8 cellular contexts compared by ENCODE assay signal in the genomic region with DNA sequence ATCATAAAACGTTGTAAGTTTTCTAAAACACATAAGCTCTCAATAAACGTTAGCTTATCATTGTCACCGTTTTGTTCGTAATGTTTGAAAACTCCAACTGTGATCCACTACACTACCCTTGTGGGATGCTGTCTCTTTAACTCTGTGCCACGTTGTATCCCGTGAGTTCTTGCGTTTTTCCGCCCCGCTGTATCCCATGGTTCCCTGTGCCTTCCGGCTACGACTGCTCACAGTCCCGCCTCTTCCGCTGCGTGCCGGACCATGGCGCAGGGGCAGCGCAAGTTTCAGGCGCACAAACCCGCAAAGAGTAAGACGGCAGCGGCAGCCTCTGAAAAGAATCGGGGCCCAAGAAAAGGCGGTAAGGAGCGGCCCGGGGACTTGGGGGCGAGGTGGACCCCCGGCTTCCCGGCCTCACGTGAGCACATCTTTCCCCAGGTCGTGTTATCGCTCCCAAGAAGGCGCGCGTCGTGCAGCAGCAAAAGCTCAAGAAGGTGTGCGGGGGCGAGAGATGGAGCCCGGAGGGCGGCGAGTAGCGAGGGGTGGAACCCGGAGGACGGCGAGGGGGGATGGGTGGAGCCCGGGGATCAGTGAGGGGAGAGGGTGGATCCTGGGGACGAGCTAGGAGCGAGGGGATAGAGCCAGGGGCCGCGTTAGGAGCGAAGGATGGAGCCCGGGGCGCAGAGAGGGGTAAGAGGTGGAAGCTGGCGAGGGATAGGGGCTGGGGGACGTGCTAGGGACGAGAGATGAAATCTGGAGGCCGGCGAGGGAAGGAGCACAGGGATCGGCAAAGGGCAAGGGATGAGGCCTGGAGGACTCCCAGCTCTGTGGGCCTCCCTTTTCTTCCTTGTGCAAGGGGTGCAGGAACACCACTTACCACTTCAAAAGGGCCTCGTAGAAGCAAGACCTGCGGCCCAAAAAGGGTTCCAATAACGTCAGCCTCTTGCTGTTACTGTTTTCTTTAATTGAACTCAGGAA. TPM values are rescaled to one million over a fixed set of nuclear protein-coding genes. Genes with fewer than 3 reads are reported as not detected.
A peak's percentile ranks its signal among the peaks of the same experiment; 100 is the strongest.
DNase-seq lines count a peak whose midpoint lies in the region; ATAC-seq and TF ChIP-seq lines count a peak whose summit lies in the region.

A gene (plus strand): TSS at position 240 of the 975 bp plus-strand sequence. CDS start 22 bp downstream, at position 262.

- H3K4me1 Mint-ChIP-seq in GM23338 (peaks cover 13% of the 10 kb centered on the region), naive B cell (peaks cover 26 to 34% (median 30%) of the 10 kb centered on the region in 3 donors)
- H3K4me1 Mint-ChIP-seq in stimulated activated memory B cell treated with anti-CD40 and anti-IgM and Interleukin-4, amounts not matched to agents 10 μg/mL and 1 μg/mL and 100 μg/mL, for 72 hours, result peaks cover 30% of the 10 kb centered on the region

- no peaks in the 10 kb centered on the region for H3K9me3 ChIP-seq in DOHH2 (ENCODE audit: control insufficient read depth, insufficient read depth, low read length)

- no peaks in the 10 kb centered on the region for H3K27me3 ChIP-seq in DOHH2 (ENCODE audit: control insufficient read depth, low read length)
- no peaks in the 10 kb centered on the region for H3K27me3 ChIP-seq in GM23338 (ENCODE audit: insufficient read depth)

- peaks cover 39% of the 10 kb centered on the region for H3K79me2 ChIP-seq in DOHH2 (ENCODE audit: control insufficient read depth, low read length)
- peaks cover 27% of the 10 kb centered on the region for H3K79me2 ChIP-seq in GM23338 (replicated peaks; ENCODE audit: insufficient read depth)

- H3K4me2 ChIP-seq in DOHH2 (ENCODE audit: low read length) (peak within 1 kb of the TSS; percentile 99), GM23338 (peak within 1 kb of the TSS; percentile 94)

- H3K36me3 ChIP-seq in DOHH2 (ENCODE audit: control insufficient read depth, low read length) (peaks cover 52% of the 10 kb centered on the region), GM23338 (ENCODE audit: insufficient read depth) (peaks cover 4% of the 10 kb centered on the region; the same call in 1 of the 2 replicates)

- H3K9me3 Mint-ChIP-seq in GM23338 (no peaks in the 10 kb centered on the region; the same call in 2 of the 3 replicates), naive B cell (no peaks in the 10 kb centered on the region)
- no peaks in the 10 kb centered on the region for H3K9me3 Mint-ChIP-seq in stimulated activated memory B cell treated with anti-CD40 and anti-IgM and Interleukin-4, amounts not matched to agents 10 μg/mL and 1 μg/mL and 100 μg/mL, for 72 hours

- DNase-seq in GM23338 (ENCODE audit: low spot score), result peak; percentile 95
- peak; percentile 91 for DNase-seq in LHCN-M2 (ENCODE audit: low read depth)
- peak; percentile 94 for DNase-seq in RPMI8226
- peak; percentile 77 to 78 for DNase-seq in activated T-helper 1 cell treated with anti-CD3 and anti-CD28 coated beads, Interleukin-2, amount 50 U/mL, for 16 hours (ENCODE audit: low read depth in 1 of 2, low spot score in 1 of 2)
- DNase-seq in fibroblast of gingiva (ENCODE audit: low read depth), result peak; percentile 89
- DNase-seq in naive B cell, result peak; percentile 84

- H3F3A ChIP-seq in DOHH2 (ENCODE audit: control insufficient read depth, insufficient read depth) (peaks cover 2% of the 10 kb centered on the region; the same call in 1 of the 2 replicates), GM23338 (replicated peaks; ENCODE audit: low read depth) (0 out of 2 replicates have a peak, but pooled peaks cover 3% of the 10 kb centered on the region)

- ATAC-seq in GM23338 (peak; percentile 99), naive B cell (ENCODE audit: low read depth in 2 of 2) (peak; percentile 99 to 100)
- peak; percentile 99 for ATAC-seq in stimulated activated memory B cell treated with anti-CD40 and anti-IgM and Interleukin-4, amounts not matched to agents 10 μg/mL and 1 μg/mL and 100 μg/mL, for 72 hours

- peak within 1 kb of the TSS; percentile 98 for H3K27ac Mint-ChIP-seq in GM23338
- peak within 1 kb of the TSS; percentile 92 to 99 (median 98) for H3K27ac Mint-ChIP-seq in naive B cell
- H3K27ac Mint-ChIP-seq in stimulated activated memory B cell treated with anti-CD40 and anti-IgM and Interleukin-4, amounts not matched to agents 10 μg/mL and 1 μg/mL and 100 μg/mL, for 72 hours, result peak within 1 kb of the TSS; percentile 96

- H3K27me3 Mint-ChIP-seq in GM23338 (ENCODE audit: insufficient read depth, low read depth, poor library complexity) (peaks cover 21% of the 10 kb centered on the region), naive B cell (no peaks in the 10 kb centered on the region)
- H3K27me3 Mint-ChIP-seq in stimulated activated memory B cell treated with anti-CD40 and anti-IgM and Interleukin-4, amounts not matched to agents 10 μg/mL and 1 μg/mL and 100 μg/mL, for 72 hours, result no peaks in the 10 kb centered on the region

- H3K36me3 Mint-ChIP-seq in GM23338 (ENCODE audit: low read depth), result peaks cover 44% of the 10 kb centered on the region
- peaks cover 0 to 7% of the 10 kb centered on the region in 2 donors for H3K36me3 Mint-ChIP-seq in naive B cell
- H3K36me3 Mint-ChIP-seq in stimulated activated memory B cell treated with anti-CD40 and anti-IgM and Interleukin-4, amounts not matched to agents 10 μg/mL and 1 μg/mL and 100 μg/mL, for 72 hours, result peaks cover 30% of the 10 kb centered on the region

- peaks cover 13% of the 10 kb centered on the region for H3K4me1 ChIP-seq in DOHH2 (ENCODE audit: control insufficient read depth, low read length)
- peaks cover 6% of the 10 kb centered on the region; the same call in 1 of the 2 replicates for H3K4me1 ChIP-seq in GM23338 (ENCODE audit: insufficient read depth)

- TF ChIP-seq CTCF in DOHH2 (IDR thresholded peaks at IDR 0.05; ENCODE audit: low read depth, low read length, poor library complexity, severe bottlenecking) (no peak), GM23338 (conservative IDR thresholded peaks at IDR 0.05; ENCODE audit: low read depth in 2 of 2) (no peak)

- H3K4me3 Mint-ChIP-seq in GM23338, result peak within 1 kb of the TSS; percentile 98
- H3K4me3 Mint-ChIP-seq in naive B cell, result peak within 1 kb of the TSS; percentile 88 to 100 (median 99)
- peak within 1 kb of the TSS; percentile 99 for H3K4me3 Mint-ChIP-seq in stimulated activated memory B cell treated with anti-CD40 and anti-IgM and Interleukin-4, amounts not matched to agents 10 μg/mL and 1 μg/mL and 100 μg/mL, for 72 hours

- peak within 1 kb of the TSS; percentile 76 for H2AFZ ChIP-seq in GM23338

- H3K9me2 ChIP-seq in DOHH2 (replicated peaks; ENCODE audit: control insufficient read depth, low read length), result no peaks in the 10 kb centered on the region
- H3K9me2 ChIP-seq in GM23338 (ENCODE audit: insufficient read depth), result no peaks in the 10 kb centered on the region

- peak within 1 kb of the TSS; percentile 99 for H3K4me3 ChIP-seq in DOHH2 (ENCODE audit: low read length)
- H3K4me3 ChIP-seq in GM23338, result peak within 1 kb of the TSS; percentile 93

- H3K27ac ChIP-seq in DOHH2 (ENCODE audit: low read depth, low read length) (peak within 1 kb of the TSS; percentile 68), GM23338 (ENCODE audit: low read depth) (peak within 1 kb of the TSS; percentile 94)

- H4K20me1 ChIP-seq in DOHH2 (ENCODE audit: control insufficient read depth, insufficient read depth, low read depth, low read length), result peaks cover 5% of the 10 kb centered on the region; the same call in 1 of the 2 replicates
- peaks cover 12% of the 10 kb centered on the region for H4K20me1 ChIP-seq in GM23338 (replicated peaks; ENCODE audit: insufficient read depth)

TF ChIP-seq in GM23338, 12 proteins besides CTCF, POLR2A, EP300 and RAD21 (continues in another document):
- no peak for TF ChIP-seq EZH2 (IDR thresholded peaks at IDR 0.05; ENCODE audit: low read depth, unreplicated experiment)
- no peak for TF ChIP-seq NANOG (IDR thresholded peaks at IDR 0.05; ENCODE audit: borderline replicate concordance)
- TF ChIP-seq EZH2phosphoT487 (IDR thresholded peaks at IDR 0.05; ENCODE audit: unreplicated experiment), result no peak
- TF ChIP-seq POLR2AphosphoS5 (IDR thresholded peaks at IDR 0.05; ENCODE audit: low read depth), result peak; percentile 99
- no peak for TF ChIP-seq ZNF114 (CRISPR knock-in tag; IDR thresholded peaks at IDR 0.05)

RNA-seq across cellular contexts. Expression of the gene that starts here (rescaled TPM):
- 104 and 118 TPM in 2 replicates for total RNA-seq in GM23338 (2014; rRNA removed; shearing (Covaris generic))
- polyA plus RNA-seq in GM23338 (2016; fragmentation: Nextera tagmentation; extraction: Ambion mirVana), result 401 and 463 TPM in 2 replicates
- 172 and 183 TPM in 2 replicates for total RNA-seq in LHCN-M2 (2014; rRNA removed)
- 327 TPM for polyA plus RNA-seq in LHCN-M2 (2012)
- 100 to 1,000 TPM; 152 to 189 (median 170) TPM for polyA plus RNA-seq in naive B cell (ENCODE audit: low read depth in 6 of 6)

Comparison
In these comparisons a context has a peak if more than half of its experiments do, and no peak if none do; other contexts are left out.
1. Peak in every context shown above with its lines: DNase-seq, ATAC-seq, H3K4me3 ChIP-seq and H3K27ac ChIP-seq.